In genomic region chr5:176660860-176661641, GRCh38 we compare ENCODE assay signal across 9 cellular contexts. TPM values are rescaled to one million over a fixed set of nuclear protein-coding genes. Genes with fewer than 3 reads are reported as not detected.
DNase-seq lines count a peak whose midpoint lies in the region; ATAC-seq, FAIRE-seq and TF ChIP-seq lines count a peak whose summit lies in the region.
"Had no signal": no experiment of that assay in that cellular context is flagged by ENCODE, and none has a peak within 500 bp of the region (broad histone marks: within the 10 kb centered on the region; RNA-seq: fewer than 3 reads in every experiment).

No MANE protein-coding gene starts in this region.

- ATAC-seq in GM19351 (IDR thresholded peaks at IDR 0.05; ENCODE audit: unreplicated experiment) = peak; percentile 84
- ATAC-seq in activated T-cell treated with anti-CD3 and anti-CD28 coated beads, Interleukin-2, amount 50 U/mL, for 72 hours (replicated peaks in 1 of 2) = peak; percentile 84 to 85

- peaks cover 0 to 2% (median 0%) of the 10 kb centered on the region in 7 donors for H3K9me3 Mint-ChIP-seq in CD14-positive monocyte
- H3K9me3 Mint-ChIP-seq in activated T-cell treated with anti-CD3 and anti-CD28 coated beads, Interleukin-2, amount 50 U/mL, for 72 hours = no peaks in the 10 kb centered on the region
- no peaks in the 10 kb centered on the region for H3K9me3 Mint-ChIP-seq in neural crest cell

- H3K4me3 Mint-ChIP-seq in CD14-positive monocyte (peak overlapping the region in 1 of 2 donors; percentile 16), neural crest cell (peak overlapping the region; percentile 23)
- H3K4me3 Mint-ChIP-seq in activated T-cell treated with anti-CD3 and anti-CD28 coated beads, Interleukin-2, amount 50 U/mL, for 72 hours = no peak overlapping the region

- H3K36me3 Mint-ChIP-seq in CD14-positive monocyte = peaks cover 8 to 13% of the 10 kb centered on the region in 2 donors
- peaks cover 0 to 2% of the 10 kb centered on the region in 2 donors for H3K36me3 Mint-ChIP-seq in activated T-cell treated with anti-CD3 and anti-CD28 coated beads, Interleukin-2, amount 50 U/mL, for 72 hours (ENCODE audit: insufficient read depth in 2 of 2)
- no peaks in the 10 kb centered on the region for H3K36me3 Mint-ChIP-seq in neural crest cell (ENCODE audit: low read depth)

- peak; percentile 71 for DNase-seq in CD14-positive monocyte (ENCODE audit: low spot score)
- peak; percentile 98 for DNase-seq in HuH-7 (ENCODE audit: low spot score)
- peak; percentile 50 for DNase-seq in RCC 7860 (ENCODE audit: low spot score)
- DNase-seq in activated T-cell treated with anti-CD3 and anti-CD28 coated beads, Interleukin-2, amount 50 U/mL, for 72 hours = peak; percentile 80 to 87
- peak; percentile 67 for DNase-seq in fibroblast of peridontal ligament (ENCODE audit: extremely low read depth)
- DNase-seq in neural crest cell (ENCODE audit: low read depth, low spot score) = peak; percentile 87
- peak in 46 of 49 donors; percentile 10 to 83 (median 56) for DNase-seq in substantia nigra (lab: John Stamatoyannopoulos, UW)

- H3K27me3 Mint-ChIP-seq in CD14-positive monocyte (ENCODE audit: low read depth in 3 of 3) (peaks cover 9 to 33% (median 23%) of the 10 kb centered on the region in 3 donors), neural crest cell (ENCODE audit: low read depth) (peaks cover 9% of the 10 kb centered on the region)
- peaks cover 18% of the 10 kb centered on the region for H3K27me3 Mint-ChIP-seq in activated T-cell treated with anti-CD3 and anti-CD28 coated beads, Interleukin-2, amount 50 U/mL, for 72 hours (ENCODE audit: low read depth)

- TF ChIP-seq CTCF in CD14-positive monocyte (IDR thresholded peaks at IDR 0.05) (peak; percentile 98), neural crest cell (conservative IDR thresholded peaks at IDR 0.05) (peak; percentile 97)

- intact Hi-C loops in CD14-positive monocyte (cut with micrococcal nuclease) = no loop called here

- peaks cover 23% of the 10 kb centered on the region for H3K4me1 Mint-ChIP-seq in CD14-positive monocyte
- H3K4me1 Mint-ChIP-seq in activated T-cell treated with anti-CD3 and anti-CD28 coated beads, Interleukin-2, amount 50 U/mL, for 72 hours (ENCODE audit: low read depth) = peaks cover 33% of the 10 kb centered on the region
- peaks cover 5% of the 10 kb centered on the region for H3K4me1 Mint-ChIP-seq in neural crest cell

- H3K27ac Mint-ChIP-seq in CD14-positive monocyte (no peak overlapping the region), neural crest cell (ENCODE audit: unreplicated experiment) (no peak overlapping the region)
- no peak overlapping the region for H3K27ac Mint-ChIP-seq in activated T-cell treated with anti-CD3 and anti-CD28 coated beads, Interleukin-2, amount 50 U/mL, for 72 hours

- no peak overlapping the region for H3K27ac ChIP-seq in substantia nigra (ENCODE audit: low read depth, low read length, poor library complexity, severe bottlenecking)
- H3K27ac ChIP-seq: SK-N-MC had no signal

- FAIRE-seq in RCC 7860 (lab: Jason Lieb, UNC) = no peak

RNA-seq across cellular contexts. Expression of gene TSPAN17, which starts 13.8 kb away (rescaled TPM):
- 10 to 100 TPM; 22.2 to 27.7 TPM for polyA plus RNA-seq in CD14-positive monocyte
- total RNA-seq in activated T-cell treated with anti-CD3 and anti-CD28 coated beads, Interleukin-2, amount 50 U/mL, for 72 hours = 10 to 100 TPM; 25.3 to 31.8 TPM
- 38.8 and 40.9 TPM in 2 replicates for total RNA-seq in neural crest cell

RNA-seq across cellular contexts. Expression of gene EIF4E1B, which starts 30.6 kb away (rescaled TPM):
- not detected for polyA plus RNA-seq in CD14-positive monocyte
- total RNA-seq in activated T-cell treated with anti-CD3 and anti-CD28 coated beads, Interleukin-2, amount 50 U/mL, for 72 hours = not detected
- total RNA-seq in neural crest cell = not detected in 2 replicates

RNA-seq across cellular contexts. Expression of gene SNCB, which starts 30.7 kb away (rescaled TPM):
- not detected for polyA plus RNA-seq in CD14-positive monocyte
- total RNA-seq in activated T-cell treated with anti-CD3 and anti-CD28 coated beads, Interleukin-2, amount 50 U/mL, for 72 hours = under 1 TPM in 1 of 2 donors, not detected in 1; 0.81 TPM
- total RNA-seq in neural crest cell = 0.40 and 0.96 TPM in 2 replicates

RNA-seq across cellular contexts. Expression of gene GPRIN1, which starts 51.1 kb away (rescaled TPM):
- under 1 TPM; 0.05 to 0.30 TPM for polyA plus RNA-seq in CD14-positive monocyte
- 1 to 10 TPM; 1.4 to 2.0 TPM for total RNA-seq in activated T-cell treated with anti-CD3 and anti-CD28 coated beads, Interleukin-2, amount 50 U/mL, for 72 hours
- 35.9 and 39.0 TPM in 2 replicates for total RNA-seq in neural crest cell
